Comparison of ENCODE assay signal across 8 cellular contexts in the genomic region with DNA sequence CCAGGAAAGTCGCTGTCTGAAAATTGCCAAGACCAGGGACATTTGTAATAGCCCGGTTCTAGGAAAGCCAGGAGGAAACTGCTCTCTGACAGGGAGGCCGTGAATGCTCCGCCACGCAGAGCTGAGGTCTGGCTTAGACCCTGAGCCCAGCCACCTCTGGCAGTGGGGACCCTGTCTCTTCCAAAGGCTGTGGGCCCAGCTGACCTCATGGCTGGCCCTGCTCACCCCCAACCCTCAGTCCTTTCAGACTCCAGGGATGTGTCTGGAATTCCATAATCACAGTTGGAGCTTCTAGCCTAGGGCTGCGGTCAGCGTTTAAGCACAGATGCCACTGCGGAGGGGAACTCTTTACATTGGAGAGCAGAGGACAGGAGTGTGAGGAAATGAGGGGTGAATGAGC. TPM values are rescaled to one million over a fixed set of nuclear protein-coding genes. Genes with fewer than 3 reads are reported as not detected.
"Had no signal": no experiment of that assay in that cellular context is flagged by ENCODE, and none has a peak within 500 bp of the region (broad histone marks: within the 10 kb centered on the region; RNA-seq: fewer than 3 reads in every experiment).

No MANE protein-coding gene starts in this region.

- H3K4me3 Mint-ChIP-seq: H9 had no signal

- H3K4me3 ChIP-seq: GM23248, K562 had no signal

- H3K27ac ChIP-seq: GM23248 had no signal

- DNase-seq: GM23248, GOT3, H9, HCEC 1CT, IMR-90 had no signal

- FAIRE-seq: HTR-8/SVneo, K562 had no signal

- H3K27ac Mint-ChIP-seq: H9 had no signal

- H2AFZ ChIP-seq: GM23248 had no signal

- H3K9ac ChIP-seq: GM23248 had no signal

- ATAC-seq: K562 had no signal

RNA-seq across cellular contexts. Expression of gene VIPR2, which starts 6.6 kb away (rescaled TPM):
- total RNA-seq: GM23248, HT-29, IMR-90 had no signal
- polyA plus RNA-seq: GM23248, IMR-90, K562 had no signal
